Comparison of ENCODE assay signal across 9 cellular contexts in the genomic region with DNA sequence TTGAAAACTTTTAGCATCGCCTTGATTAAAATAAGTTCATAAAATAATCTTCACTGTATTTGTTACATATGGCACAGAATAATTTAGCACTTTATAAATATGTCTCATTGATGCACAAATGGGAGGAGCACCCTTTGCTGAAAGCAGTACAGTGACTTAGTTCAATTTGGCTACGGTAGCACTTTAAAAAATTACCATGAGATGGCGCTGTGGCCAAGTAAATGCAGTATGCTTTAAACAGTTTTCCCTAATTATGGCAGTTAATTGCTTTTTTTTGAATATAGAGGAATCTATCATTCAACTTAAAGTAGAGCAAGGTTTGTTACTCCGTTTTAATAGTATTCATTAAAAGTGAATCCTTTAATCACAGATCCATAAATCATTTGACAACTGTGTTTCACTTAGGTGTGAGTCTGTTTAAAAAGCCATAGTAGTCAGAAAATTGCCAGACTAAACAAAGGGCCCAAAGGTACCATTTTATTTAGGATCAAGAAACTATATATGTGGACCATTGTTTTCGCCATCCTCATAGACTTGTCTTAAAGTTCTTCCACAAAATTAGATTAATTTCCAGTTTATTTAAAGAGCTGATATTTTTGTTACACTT. TPM values are rescaled to one million over a fixed set of nuclear protein-coding genes. Genes with fewer than 3 reads are reported as not detected.
DNase-seq lines count a peak whose midpoint lies in the region; ATAC-seq and TF ChIP-seq lines count a peak whose summit lies in the region.
"Had no signal": no experiment of that assay in that cellular context is flagged by ENCODE, and none has a peak within 500 bp of the region (broad histone marks: within the 10 kb centered on the region; RNA-seq: fewer than 3 reads in every experiment).

No MANE protein-coding gene starts in this region.

- H3K4me1 ChIP-seq in breast epithelium (no peaks in the 10 kb centered on the region), liver (ENCODE audit: control insufficient read depth in 4 of 4, insufficient read depth in 4 of 4, low read length in 3 of 4) (peaks cover 0 to 20% (median 7%) of the 10 kb centered on the region in 4 donors), suprapubic skin (no peaks in the 10 kb centered on the region)

- TF ChIP-seq EP300 in suprapubic skin (IDR thresholded peaks at IDR 0.05): no peak

- peak; percentile 25 for DNase-seq in NCI-H2196 (lab: John Stamatoyannopoulos, UW; ENCODE audit: unreplicated experiment)
- no peak for DNase-seq in NCI-H2196 treated with DMSO at 0.1 percent for 48 hours (lab: John Stamatoyannopoulos, UW; ENCODE audit: unreplicated experiment)
- peak; percentile 12 for DNase-seq in OCI-M2 (lab: John Stamatoyannopoulos, UW; ENCODE audit: unreplicated experiment)
- DNase-seq in breast epithelium (ENCODE audit: low spot score in 2 of 2): no peak
- no peak for DNase-seq in suprapubic skin (ENCODE audit: low spot score in 2 of 2)
- DNase-seq in ureter (ENCODE audit: low spot score): no peak

- TF ChIP-seq CTCF in breast epithelium (IDR thresholded peaks at IDR 0.05): peak; percentile 44 to 64 (median 59)
- peak; percentile 74 for TF ChIP-seq CTCF in liver (IDR thresholded peaks at IDR 0.05; ENCODE audit: low read depth, low read length, missing input control)
- TF ChIP-seq CTCF in suprapubic skin (IDR thresholded peaks at IDR 0.05): peak; percentile 28 to 49

- TF ChIP-seq POLR2A in breast epithelium (IDR thresholded peaks at IDR 0.05) (no peak), suprapubic skin (IDR thresholded peaks at IDR 0.05) (no peak)

- WGBS in liver: 34% methylated on average over 5 of the region's 5 CpGs
- WGBS in suprapubic skin: 15% methylated on average over 5 of the region's 5 CpGs

- H3K36me3 ChIP-seq in breast epithelium: no peaks in the 10 kb centered on the region
- no peaks in the 10 kb centered on the region for H3K36me3 ChIP-seq in liver (ENCODE audit: control insufficient read depth in 4 of 4, insufficient read depth in 3 of 4, low read depth in 1 of 4, low read length in 3 of 4)
- no peaks in the 10 kb centered on the region for H3K36me3 ChIP-seq in suprapubic skin

- no peak overlapping the region for H3K9ac ChIP-seq in liver (ENCODE audit: low read depth in 1 of 2, low read length in 2 of 2)

- intact Hi-C loops in breast epithelium (cut with DNase I; ENCODE audit: low total_unique reads): no loop called here

- H3K4me3 ChIP-seq in breast epithelium (no peak overlapping the region), liver (ENCODE audit: low read depth in 1 of 3, low read length in 3 of 3) (no peak overlapping the region), suprapubic skin (no peak overlapping the region)

- ATAC-seq in HG02885 (IDR thresholded peaks at IDR 0.05; ENCODE audit: poor library complexity, unreplicated experiment): peak; percentile 55
- ATAC-seq: activated naive CD4-positive, alpha-beta T cell treated with anti-CD3 and anti-CD28 coated beads, Interleukin-2, amount 50 U/mL, for 72 hours had no signal

- no peak overlapping the region for H3K27ac ChIP-seq in breast epithelium
- H3K27ac ChIP-seq in liver (ENCODE audit: low read depth in 1 of 2, low read length in 2 of 2): no peak overlapping the region
- no peak overlapping the region for H3K27ac ChIP-seq in suprapubic skin

- H3K27me3 ChIP-seq in breast epithelium (no peaks in the 10 kb centered on the region), liver (ENCODE audit: control insufficient read depth in 4 of 4, insufficient read depth in 4 of 4, low read length in 3 of 4) (no peaks in the 10 kb centered on the region), suprapubic skin (no peaks in the 10 kb centered on the region)

- H3K9me3 ChIP-seq in breast epithelium (no peaks in the 10 kb centered on the region), liver (ENCODE audit: control insufficient read depth in 4 of 4, low read length in 3 of 4) (no peaks in the 10 kb centered on the region), suprapubic skin (no peaks in the 10 kb centered on the region)

- TF ChIP-seq RAD21 in liver (IDR thresholded peaks at IDR 0.05): peak; percentile 83 to 86

TF ChIP-seq in liver, 16 proteins besides CTCF, POLR2A, EP300 and RAD21:
- TF ChIP-seq, protein P1, sequence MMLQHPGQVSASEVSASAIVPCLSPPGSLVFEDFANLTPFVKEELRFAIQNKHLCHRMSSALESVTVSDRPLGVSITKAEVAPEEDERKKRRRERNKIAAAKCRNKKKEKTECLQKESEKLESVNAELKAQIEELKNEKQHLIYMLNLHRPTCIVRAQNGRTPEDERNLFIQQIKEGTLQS (IDR thresholded peaks at IDR 0.05): no peak
- TF ChIP-seq HNF4G (IDR thresholded peaks at IDR 0.05) (no peak), HNF4A (conservative IDR thresholded peaks at IDR 0.05) (no peak), GABPA (IDR thresholded peaks at IDR 0.05 in 1 of 2, conservative IDR thresholded peaks at IDR 0.05 in 1 of 2) (no peak), YY1 (IDR thresholded peaks at IDR 0.05) (no peak), NR2F2 (IDR thresholded peaks at IDR 0.05) (no peak), FOXA2 (IDR thresholded peaks at IDR 0.05) (no peak), SP1 (IDR thresholded peaks at IDR 0.05) (no peak), JUND (IDR thresholded peaks at IDR 0.05) (no peak), EGR1 (IDR thresholded peaks at IDR 0.05; ENCODE audit: low read depth in 2 of 2) (no peak), TAF1 (conservative IDR thresholded peaks at IDR 0.05) (no peak), FOXA1 (IDR thresholded peaks at IDR 0.05) (no peak), RXRA (IDR thresholded peaks at IDR 0.05) (no peak)
- TF ChIP-seq, protein P2, sequence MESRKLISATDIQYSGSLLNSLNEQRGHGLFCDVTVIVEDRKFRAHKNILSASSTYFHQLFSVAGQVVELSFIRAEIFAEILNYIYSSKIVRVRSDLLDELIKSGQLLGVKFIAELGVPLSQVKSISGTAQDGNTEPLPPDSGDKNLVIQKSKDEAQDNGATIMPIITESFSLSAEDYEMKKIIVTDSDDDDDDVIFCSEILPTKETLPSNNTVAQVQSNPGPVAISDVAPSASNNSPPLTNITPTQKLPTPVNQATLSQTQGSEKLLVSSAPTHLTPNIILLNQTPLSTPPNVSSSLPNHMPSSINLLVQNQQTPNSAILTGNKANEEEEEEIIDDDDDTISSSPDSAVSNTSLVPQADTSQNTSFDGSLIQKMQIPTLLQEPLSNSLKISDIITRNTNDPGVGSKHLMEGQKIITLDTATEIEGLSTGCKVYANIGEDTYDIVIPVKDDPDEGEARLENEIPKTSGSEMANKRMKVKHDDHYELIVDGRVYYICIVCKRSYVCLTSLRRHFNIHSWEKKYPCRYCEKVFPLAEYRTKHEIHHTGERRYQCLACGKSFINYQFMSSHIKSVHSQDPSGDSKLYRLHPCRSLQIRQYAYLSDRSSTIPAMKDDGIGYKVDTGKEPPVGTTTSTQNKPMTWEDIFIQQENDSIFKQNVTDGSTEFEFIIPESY (IDR thresholded peaks at IDR 0.05): no peak
- TF ChIP-seq, protein P3, sequence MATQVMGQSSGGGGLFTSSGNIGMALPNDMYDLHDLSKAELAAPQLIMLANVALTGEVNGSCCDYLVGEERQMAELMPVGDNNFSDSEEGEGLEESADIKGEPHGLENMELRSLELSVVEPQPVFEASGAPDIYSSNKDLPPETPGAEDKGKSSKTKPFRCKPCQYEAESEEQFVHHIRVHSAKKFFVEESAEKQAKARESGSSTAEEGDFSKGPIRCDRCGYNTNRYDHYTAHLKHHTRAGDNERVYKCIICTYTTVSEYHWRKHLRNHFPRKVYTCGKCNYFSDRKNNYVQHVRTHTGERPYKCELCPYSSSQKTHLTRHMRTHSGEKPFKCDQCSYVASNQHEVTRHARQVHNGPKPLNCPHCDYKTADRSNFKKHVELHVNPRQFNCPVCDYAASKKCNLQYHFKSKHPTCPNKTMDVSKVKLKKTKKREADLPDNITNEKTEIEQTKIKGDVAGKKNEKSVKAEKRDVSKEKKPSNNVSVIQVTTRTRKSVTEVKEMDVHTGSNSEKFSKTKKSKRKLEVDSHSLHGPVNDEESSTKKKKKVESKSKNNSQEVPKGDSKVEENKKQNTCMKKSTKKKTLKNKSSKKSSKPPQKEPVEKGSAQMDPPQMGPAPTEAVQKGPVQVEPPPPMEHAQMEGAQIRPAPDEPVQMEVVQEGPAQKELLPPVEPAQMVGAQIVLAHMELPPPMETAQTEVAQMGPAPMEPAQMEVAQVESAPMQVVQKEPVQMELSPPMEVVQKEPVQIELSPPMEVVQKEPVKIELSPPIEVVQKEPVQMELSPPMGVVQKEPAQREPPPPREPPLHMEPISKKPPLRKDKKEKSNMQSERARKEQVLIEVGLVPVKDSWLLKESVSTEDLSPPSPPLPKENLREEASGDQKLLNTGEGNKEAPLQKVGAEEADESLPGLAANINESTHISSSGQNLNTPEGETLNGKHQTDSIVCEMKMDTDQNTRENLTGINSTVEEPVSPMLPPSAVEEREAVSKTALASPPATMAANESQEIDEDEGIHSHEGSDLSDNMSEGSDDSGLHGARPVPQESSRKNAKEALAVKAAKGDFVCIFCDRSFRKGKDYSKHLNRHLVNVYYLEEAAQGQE (IDR thresholded peaks at IDR 0.05): no peak
- TF ChIP-seq, protein P4, sequence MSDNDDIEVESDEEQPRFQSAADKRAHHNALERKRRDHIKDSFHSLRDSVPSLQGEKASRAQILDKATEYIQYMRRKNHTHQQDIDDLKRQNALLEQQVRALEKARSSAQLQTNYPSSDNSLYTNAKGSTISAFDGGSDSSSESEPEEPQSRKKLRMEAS (IDR thresholded peaks at IDR 0.05): no peak

RNA-seq across cellular contexts. Expression of a gene that starts 34.7 kb away (rescaled TPM):
- total RNA-seq in breast epithelium (100 to 1,000 TPM; 110 to 151 (median 118) TPM), liver (10 to 100 TPM; 63.3 to 66.6 TPM), suprapubic skin (10 to 100 TPM; 77.7 to 83.0 (median 82.2) TPM), ureter (90.0 TPM)
- polyA plus RNA-seq in liver: 100 to 1,000 TPM in 1 of 2 donors, 10 to 100 TPM in 1; 77.4 to 146 TPM

Comparison
In these comparisons a context has a peak if more than half of its experiments do, and no peak if none do; other contexts are left out.
1. DNase-seq: peak in NCI-H2196 (single experiment) and OCI-M2 (single experiment); none in NCI-H2196 treated with DMSO at 0.1 percent for 48 hours (single experiment), breast epithelium (0 of 2), suprapubic skin (0 of 2) and ureter (single experiment).
2. Peak in every context shown above with its lines, with median percentiles within 50 percentile points of each other: CTCF ChIP-seq.